17 cellular contexts compared by ENCODE assay signal in genomic region chr17:27535975-27536374, GRCh38.
DNase-seq lines count a peak whose midpoint lies in the region; ATAC-seq and TF ChIP-seq lines count a peak whose summit lies in the region.
"Had no signal": no experiment of that assay in that cellular context is flagged by ENCODE, and none has a peak within 500 bp of the region (broad histone marks: within the 10 kb centered on the region; RNA-seq: fewer than 3 reads in every experiment).

No MANE protein-coding gene starts in this region.

- ATAC-seq in upper lobe of left lung (ENCODE audit: low FRiP score in 2 of 2), result no peak
- ATAC-seq in HG03095 (IDR thresholded peaks at IDR 0.05; ENCODE audit: unreplicated experiment), result no peak
- ATAC-seq in GM21786 (IDR thresholded peaks at IDR 0.05; ENCODE audit: unreplicated experiment), result no peak
- ATAC-seq: psoas muscle had no signal

- H3K36me3 ChIP-seq in endodermal cell (ENCODE audit: control insufficient read depth, insufficient read depth, low read length) (no peaks in the 10 kb centered on the region), upper lobe of left lung (no peaks in the 10 kb centered on the region)

- no peaks in the 10 kb centered on the region for H3K9me3 ChIP-seq in endodermal cell (ENCODE audit: control insufficient read depth, low read length)
- no peaks in the 10 kb centered on the region for H3K9me3 ChIP-seq in upper lobe of left lung
- H3K9me3 ChIP-seq: psoas muscle had no signal

- H3K27ac Mint-ChIP-seq in T-helper 1 cell treated with Interleukin-12 subunit alpha and Interleukin-12 subunit beta and Interleukin-4 antibody, amounts not matched to agents 30 μg/mL and 1 μg/mL, for 36 hours, result peak overlapping the region; percentile 5
- H3K27ac Mint-ChIP-seq in endodermal cell, result peak overlapping the region; percentile 72
- peak overlapping the region; percentile 95 for H3K27ac Mint-ChIP-seq in nephron progenitor cell
- H3K27ac Mint-ChIP-seq: CD4-positive, alpha-beta T cell; memory B cell had no signal

- no peak for DNase-seq in T-helper 1 cell
- no peak for DNase-seq in endodermal cell
- no peak for DNase-seq in nephron progenitor cell
- DNase-seq in upper lobe of left lung, result no peak
- no peak for DNase-seq in hippocampal formation (lab: John Stamatoyannopoulos, UW)
- DNase-seq: activated CD8-positive, alpha-beta memory T cell treated with anti-CD3 and anti-CD28 coated beads, Interleukin-2, amount 50 U/mL, for 4 hours; CD4-positive, alpha-beta T cell; NCI-H1417 treated with DMSO at 0.1 percent for 48 hours; NCI-H510A; psoas muscle; stimulated activated CD4-positive, alpha-beta T cell treated with anti-CD3 and anti-CD28 coated beads, Interleukin-2, amount 100 ng/mL, for 24 hours had no signal

- no peak for TF ChIP-seq EP300 in upper lobe of left lung (IDR thresholded peaks at IDR 0.05)

- WGBS in endodermal cell (ENCODE audit: insufficient coverage in 1 of 2, insufficient read length in 1 of 2), 2 experiments, result 83% methylated on average over 5 to 7 of the region's 7 CpGs
- WGBS in upper lobe of left lung, 2 donors, result 75 to 82% methylated on average over 6 to 7 of the region's 7 CpGs

- H3K9me3 Mint-ChIP-seq in T-helper 1 cell treated with Interleukin-12 subunit alpha and Interleukin-12 subunit beta and Interleukin-4 antibody, amounts not matched to agents 30 μg/mL and 1 μg/mL, for 36 hours, result no peaks in the 10 kb centered on the region
- no peaks in the 10 kb centered on the region for H3K9me3 Mint-ChIP-seq in endodermal cell
- H3K9me3 Mint-ChIP-seq in nephron progenitor cell, result no peaks in the 10 kb centered on the region
- H3K9me3 Mint-ChIP-seq: activated naive CD4-positive, alpha-beta T cell treated with anti-CD3 and anti-CD28 coated beads, Interleukin-2, amount 50 U/mL, for 72 hours; CD4-positive, alpha-beta T cell; memory B cell had no signal

- H3K4me3 Mint-ChIP-seq in T-helper 1 cell treated with Interleukin-12 subunit alpha and Interleukin-12 subunit beta and Interleukin-4 antibody, amounts not matched to agents 30 μg/mL and 1 μg/mL, for 36 hours, result no peak overlapping the region
- H3K4me3 Mint-ChIP-seq in endodermal cell, result no peak overlapping the region
- no peak overlapping the region for H3K4me3 Mint-ChIP-seq in nephron progenitor cell
- H3K4me3 Mint-ChIP-seq: CD4-positive, alpha-beta T cell; memory B cell had no signal

- no peaks in the 10 kb centered on the region for H3K27me3 ChIP-seq in endodermal cell (ENCODE audit: control insufficient read depth, insufficient read depth, low read length, poor library complexity, severe bottlenecking)
- no peaks in the 10 kb centered on the region for H3K27me3 ChIP-seq in upper lobe of left lung

- TF ChIP-seq POLR2A in upper lobe of left lung (IDR thresholded peaks at IDR 0.05), result no peak

- H3K27me3 Mint-ChIP-seq in T-helper 1 cell treated with Interleukin-12 subunit alpha and Interleukin-12 subunit beta and Interleukin-4 antibody, amounts not matched to agents 30 μg/mL and 1 μg/mL, for 36 hours (ENCODE audit: low read depth), result no peaks in the 10 kb centered on the region
- no peaks in the 10 kb centered on the region for H3K27me3 Mint-ChIP-seq in endodermal cell (ENCODE audit: insufficient read depth)
- H3K27me3 Mint-ChIP-seq in nephron progenitor cell (ENCODE audit: low read depth, poor library complexity), result peaks cover 7% of the 10 kb centered on the region
- H3K27me3 Mint-ChIP-seq: CD4-positive, alpha-beta T cell; memory B cell had no signal

- H3K4me1 Mint-ChIP-seq in T-helper 1 cell treated with Interleukin-12 subunit alpha and Interleukin-12 subunit beta and Interleukin-4 antibody, amounts not matched to agents 30 μg/mL and 1 μg/mL, for 36 hours (ENCODE audit: low read depth), result peaks cover 60% of the 10 kb centered on the region
- H3K4me1 Mint-ChIP-seq in endodermal cell (peaks cover 33% of the 10 kb centered on the region), nephron progenitor cell (peaks cover 73% of the 10 kb centered on the region)

- TF ChIP-seq CTCF in endodermal cell (conservative IDR thresholded peaks at IDR 0.05) (no peak), nephron progenitor cell (IDR thresholded peaks at IDR 0.05) (no peak), upper lobe of left lung (IDR thresholded peaks at IDR 0.05) (no peak)

- H3K9ac ChIP-seq in endodermal cell (ENCODE audit: extremely low read depth, low read length, poor library complexity, severe bottlenecking), result no peak overlapping the region

- H3K4me3 ChIP-seq in endodermal cell (ENCODE audit: low read length) (no peak overlapping the region), upper lobe of left lung (no peak overlapping the region)
- H3K4me3 ChIP-seq: psoas muscle had no signal

- peaks cover 2% of the 10 kb centered on the region for H3K36me3 Mint-ChIP-seq in T-helper 1 cell treated with Interleukin-12 subunit alpha and Interleukin-12 subunit beta and Interleukin-4 antibody, amounts not matched to agents 30 μg/mL and 1 μg/mL, for 36 hours (ENCODE audit: low read depth)
- no peaks in the 10 kb centered on the region for H3K36me3 Mint-ChIP-seq in endodermal cell (ENCODE audit: low read depth)
- H3K36me3 Mint-ChIP-seq in nephron progenitor cell (ENCODE audit: low read depth), result no peaks in the 10 kb centered on the region
- H3K36me3 Mint-ChIP-seq: memory B cell had no signal

- H3K4me1 ChIP-seq in endodermal cell (ENCODE audit: control insufficient read depth, insufficient read depth, low read length) (peaks cover 7% of the 10 kb centered on the region), upper lobe of left lung (peaks cover 44 to 78% (median 67%) of the 10 kb centered on the region in 4 donors)

- H3K27ac ChIP-seq in endodermal cell (ENCODE audit: low read depth, low read length) (peak overlapping the region; percentile 21), upper lobe of left lung (peak overlapping the region in 3 of 4 donors; percentile 17 to 27 (median 19))
- H3K27ac ChIP-seq: 22Rv1, psoas muscle had no signal

Comparison
In these comparisons a context has a peak if more than half of its experiments do, and no peak if none do; other contexts are left out.
1. H3K27ac Mint-ChIP-seq: peak in every context shown above with its lines; median percentile 95 in nephron progenitor cell; 72 in endodermal cell; 5 in T-helper 1 cell treated with Interleukin-12 subunit alpha and Interleukin-12 subunit beta and Interleukin-4 antibody, amounts not matched to agents 30 μg/mL and 1 μg/mL, for 36 hours.